ENCODE assay signal across 15 cellular contexts in genomic region chr9:33106372-33106771, GRCh38. TPM values are rescaled to one million over a fixed set of nuclear protein-coding genes. Genes with fewer than 3 reads are reported as not detected.
DNase-seq lines count a peak whose midpoint lies in the region; TF ChIP-seq lines count a peak whose summit lies in the region.
"Had no signal": no experiment of that assay in that cellular context is flagged by ENCODE, and none has a peak within 500 bp of the region (broad histone marks: within the 10 kb centered on the region; RNA-seq: fewer than 3 reads in every experiment).

No MANE protein-coding gene starts in this region.

- H3K27me3 ChIP-seq in AG04450 (ENCODE audit: control insufficient read depth, insufficient read depth, low read length) = no peaks in the 10 kb centered on the region
- no peaks in the 10 kb centered on the region for H3K27me3 ChIP-seq in esophagus muscularis mucosa
- no peaks in the 10 kb centered on the region for H3K27me3 ChIP-seq in parathyroid adenoma (ENCODE audit: control insufficient read depth, insufficient read depth, low read length)
- H3K27me3 ChIP-seq: BLaER1 treated with 17β-estradiol and CSF1 and Interleukin-3, amounts not matched to agents 10 nM and 100 nM; brain microvascular endothelial cell had no signal

- 68% methylated on average over 4 of the region's 4 CpGs for WGBS in esophagus muscularis mucosa

- peak overlapping the region in 1 of 4 donors; percentile 35 for H3K4me3 Mint-ChIP-seq in IgD-negative memory B cell
- H3K4me3 Mint-ChIP-seq: activated CD4-positive, alpha-beta T cell treated with anti-CD3 and anti-CD28 coated beads, Interleukin-2, amount 10 ng/mL, durations not matched to agents 24 days and 14 days had no signal

- H3K9me3 Mint-ChIP-seq in IgD-negative memory B cell = no peaks in the 10 kb centered on the region
- H3K9me3 Mint-ChIP-seq: activated CD4-positive, alpha-beta T cell treated with anti-CD3 and anti-CD28 coated beads, Interleukin-2, amount 10 ng/mL, durations not matched to agents 24 days and 14 days had no signal

- no peaks in the 10 kb centered on the region for H3K36me3 Mint-ChIP-seq in IgD-negative memory B cell

- no peaks in the 10 kb centered on the region for H3K79me2 ChIP-seq in parathyroid adenoma

- no peak overlapping the region for H3K4me3 ChIP-seq in AG04450 (ENCODE audit: low read depth, low read length)
- no peak overlapping the region for H3K4me3 ChIP-seq in esophagus muscularis mucosa
- no peak overlapping the region for H3K4me3 ChIP-seq in parathyroid adenoma (ENCODE audit: low read depth, low read length)
- H3K4me3 ChIP-seq: BLaER1 treated with 17β-estradiol and CSF1 and Interleukin-3, amounts not matched to agents 10 nM and 100 nM; lung had no signal

- no peak overlapping the region for H3K4me2 ChIP-seq in parathyroid adenoma (ENCODE audit: low read length)

- H3K27me3 Mint-ChIP-seq in IgD-negative memory B cell = no peaks in the 10 kb centered on the region
- H3K27me3 Mint-ChIP-seq: activated CD4-positive, alpha-beta T cell treated with anti-CD3 and anti-CD28 coated beads, Interleukin-2, amount 10 ng/mL, durations not matched to agents 24 days and 14 days had no signal

- POLR2A ChIA-PET in AG04450 (lab: Yijun Ruan, JAX) = interaction anchor here (0.6 to 0.7 kb wide), 2 partner anchors 11 to 21 kb away, joined by 3 to 8 read pairs; no protein-coding TSS in a partner anchor

- H3K4me1 ChIP-seq in esophagus muscularis mucosa (peaks cover 13 to 27% (median 21%) of the 10 kb centered on the region in 4 donors), parathyroid adenoma (peaks cover 16% of the 10 kb centered on the region)

- H3K27ac Mint-ChIP-seq in IgD-negative memory B cell = peak overlapping the region in 2 of 3 donors; percentile 71 to 72

- intact Hi-C loops in esophagus muscularis mucosa (cut with DNase I) = no loop called here

- TF ChIP-seq EP300 in esophagus muscularis mucosa (IDR thresholded peaks at IDR 0.05) = no peak

- H3K36me3 ChIP-seq in esophagus muscularis mucosa (peaks cover under 1 to 25% (median 8%) of the 10 kb centered on the region in 4 donors), parathyroid adenoma (ENCODE audit: control insufficient read depth, insufficient read depth, low read length) (no peaks in the 10 kb centered on the region)
- H3K36me3 ChIP-seq: brain microvascular endothelial cell had no signal

- no peak for TF ChIP-seq POLR2A in esophagus muscularis mucosa (IDR thresholded peaks at IDR 0.05; ENCODE audit: low read depth)

- H3K9me3 ChIP-seq in AG04450 (ENCODE audit: control insufficient read depth, insufficient read depth, low read length) (no peaks in the 10 kb centered on the region), esophagus muscularis mucosa (no peaks in the 10 kb centered on the region), parathyroid adenoma (ENCODE audit: control insufficient read depth, low read length) (no peaks in the 10 kb centered on the region)
- H3K9me3 ChIP-seq: BLaER1 treated with 17β-estradiol and CSF1 and Interleukin-3, amounts not matched to agents 10 nM and 100 nM had no signal

- peaks cover 17 to 25% (median 17%) of the 10 kb centered on the region in 3 donors for H3K4me1 Mint-ChIP-seq in IgD-negative memory B cell

- TF ChIP-seq CTCF in AG04450 (IDR thresholded peaks at IDR 0.05; ENCODE audit: low read depth, low read length) (no peak), esophagus muscularis mucosa (IDR thresholded peaks at IDR 0.05) (no peak), parathyroid adenoma (IDR thresholded peaks at IDR 0.05) (no peak)

- no peak overlapping the region for H3K9ac ChIP-seq in parathyroid adenoma
- H3K9ac ChIP-seq: BLaER1 treated with 17β-estradiol and CSF1 and Interleukin-3, amounts not matched to agents 10 nM and 100 nM had no signal

- H3K27ac ChIP-seq in AG04450 (ENCODE audit: low read depth, low read length) (peak overlapping the region; percentile 93), esophagus muscularis mucosa (replicated peaks in 1 of 4) (peak overlapping the region; percentile 62 to 67 (median 66)), parathyroid adenoma (peak overlapping the region; percentile 49)

- peak overlapping the region; percentile 46 for H2AFZ ChIP-seq in parathyroid adenoma

- CTCF ChIA-PET in AG04450 (lab: Charles Lee) = interaction anchor here (0.6 kb wide), 1 partner anchor 9 kb away, joined by 5 read pairs; no protein-coding TSS in a partner anchor

- DNase-seq in AG04450 (ENCODE audit: low read depth, low spot score) (no peak), esophagus muscularis mucosa (ENCODE audit: extremely low spot score) (no peak), activated gamma-delta T cell treated with Interleukin-2 at 50 U/mL for 16 hours (no peak), SIG-M5 treated with dmso at 0.1 percent for 504 hours (lab: John Stamatoyannopoulos, UW; ENCODE audit: unreplicated experiment) (no peak), dedifferentiated amniotic fluid mesenchymal stem cell (ENCODE audit: extremely low spot score) (no peak)
- DNase-seq in stimulated activated CD4-positive, alpha-beta T cell treated with anti-CD3 and anti-CD28 coated beads, Interleukin-2, amount 100 ng/mL, for 48 hours = no peak
- DNase-seq: activated CD4-positive, alpha-beta T cell treated with anti-CD3 and anti-CD28 coated beads, Interleukin-2, amount 10 ng/mL, durations not matched to agents 24 days and 14 days; KBM-7; NCI-H1436 treated with DMSO at 0.1 percent for 48 hours; stimulated activated CD8-positive, alpha-beta memory T cell treated with anti-CD3 and anti-CD28 coated beads, Interleukin-4, amount 100 ng/mL, for 48 hours had no signal

RNA-seq across cellular contexts. Expression of gene SMU1, which starts 29.9 kb away (rescaled TPM):
- 17.1 and 19.6 TPM in 2 replicates for polyA plus RNA-seq in AG04450 (2011; rRNA removed)
- 17.8 and 23.8 TPM in 2 replicates for polyA minus RNA-seq in AG04450 (2011; rRNA and poly(A)+ RNA removed)
- 19.3 TPM for polyA plus RNA-seq in IgD-negative memory B cell
- total RNA-seq in esophagus muscularis mucosa = 10 to 100 TPM; 17.8 to 22.6 (median 19.6) TPM
